In genomic region chr11:94786264-94787126, GRCh38 we compare ENCODE assay signal across 8 cellular contexts. TPM values are rescaled to one million over a fixed set of nuclear protein-coding genes. Genes with fewer than 3 reads are reported as not detected.
DNase-seq lines count a peak whose midpoint lies in the region; ATAC-seq, FAIRE-seq and TF ChIP-seq lines count a peak whose summit lies in the region.

No MANE protein-coding gene starts in this region.

- TF ChIP-seq CTCF in DND-41 (IDR thresholded peaks at IDR 0.05; ENCODE audit: borderline replicate concordance, extremely low read depth, low read length, poor library complexity, severe bottlenecking) (peak; percentile 60), NB4 (IDR thresholded peaks at IDR 0.05; ENCODE audit: low read depth, low read length) (peak; percentile 69), bronchial epithelial cell (IDR thresholded peaks at IDR 0.05; ENCODE audit: insufficient read depth, low read length, severe bottlenecking) (peak; percentile 44), mesothelial cell of epicardium (IDR thresholded peaks at IDR 0.05; ENCODE audit: unreplicated experiment) (peak; percentile 66)

- peaks cover 55% of the 10 kb centered on the region for H3K4me1 Mint-ChIP-seq in mesothelial cell of epicardium

- H3K9ac ChIP-seq in DND-41 (ENCODE audit: low read depth, low read length) = no peak overlapping the region

- H3K27ac Mint-ChIP-seq in mesothelial cell of epicardium = no peak overlapping the region

- no peaks in the 10 kb centered on the region for H3K4me1 ChIP-seq in DND-41 (ENCODE audit: insufficient read depth, low read length)

- ATAC-seq in DND-41 (ENCODE audit: insufficient read depth, low read depth) = 0 out of 3 replicates have a peak, but pooled peaks have one; percentile 48
- ATAC-seq in GM19455 (IDR thresholded peaks at IDR 0.05; ENCODE audit: unreplicated experiment) = peak; percentile 55
- no peak for ATAC-seq in GM19397 (IDR thresholded peaks at IDR 0.05; ENCODE audit: unreplicated experiment)

- no peaks in the 10 kb centered on the region for H3K27me3 ChIP-seq in DND-41 (ENCODE audit: insufficient read depth, low read length, poor library complexity)
- no peaks in the 10 kb centered on the region for H3K27me3 ChIP-seq in bronchial epithelial cell (ENCODE audit: control insufficient read depth, insufficient read depth, low read length)

- H3K36me3 ChIP-seq in DND-41 (ENCODE audit: insufficient read depth, low read length) (no peaks in the 10 kb centered on the region), bronchial epithelial cell (ENCODE audit: control insufficient read depth, insufficient read depth, low read length) (no peaks in the 10 kb centered on the region)

- no peaks in the 10 kb centered on the region for H3K9me3 Mint-ChIP-seq in mesothelial cell of epicardium

- TF ChIP-seq POLR2A in NB4 (IDR thresholded peaks at IDR 0.05; ENCODE audit: extremely low read depth, insufficient read length) = no peak

- H3K27ac ChIP-seq in DND-41 (ENCODE audit: low read length) = no peak overlapping the region

- no peak for DNase-seq in DND-41
- DNase-seq in NB4 (ENCODE audit: low read depth) = peak; percentile 59
- DNase-seq in bronchial epithelial cell (ENCODE audit: low read depth) = no peak
- no peak for DNase-seq in mesothelial cell of epicardium (ENCODE audit: low spot score in 2 of 2, unreplicated experiment in 2 of 2)
- DNase-seq in stimulated activated CD4-positive, alpha-beta T cell treated with anti-CD3 and anti-CD28 coated beads, Interleukin-15, amount 100 ng/mL, for 24 hours = no peak
- no peak for DNase-seq in C1 segment of cervical spinal cord (lab: John Stamatoyannopoulos, UW)

- no peak overlapping the region for H3K4me2 ChIP-seq in DND-41 (ENCODE audit: insufficient read depth, low read length)

- H4K20me1 ChIP-seq in DND-41 (ENCODE audit: insufficient read depth, low read length) = no peaks in the 10 kb centered on the region

- no peak overlapping the region for H2AFZ ChIP-seq in DND-41 (ENCODE audit: low read depth, low read length)

- H3K4me3 ChIP-seq in DND-41 (ENCODE audit: low read depth in 1 of 2, low read length in 2 of 2) (no peak overlapping the region), NB4 (ENCODE audit: low read depth, low read length) (no peak overlapping the region), bronchial epithelial cell (ENCODE audit: low read depth, low read length) (no peak overlapping the region)

- H3K36me3 Mint-ChIP-seq in mesothelial cell of epicardium = no peaks in the 10 kb centered on the region

- no peak for FAIRE-seq in bronchial epithelial cell (lab: Jason Lieb, UNC)

- no peaks in the 10 kb centered on the region for H3K79me2 ChIP-seq in DND-41 (ENCODE audit: insufficient read depth, low read length)

- no peaks in the 10 kb centered on the region for H3K9me3 ChIP-seq in DND-41 (ENCODE audit: insufficient read depth, low read length, severe bottlenecking)

- no peaks in the 10 kb centered on the region for H3K27me3 Mint-ChIP-seq in mesothelial cell of epicardium (ENCODE audit: low read depth)

- H3K4me3 Mint-ChIP-seq in mesothelial cell of epicardium = no peak overlapping the region

RNA-seq across cellular contexts. Expression of gene AMOTL1, which starts 18.3 kb away (rescaled TPM):
- total RNA-seq in bronchial epithelial cell (62.1 and 64.8 TPM in 2 replicates), mesothelial cell of epicardium (77.0 to 78.5 TPM (median 77.8 TPM) in 3 replicates)
